ENCODE assay signal across 33 cellular contexts in the genomic region with DNA sequence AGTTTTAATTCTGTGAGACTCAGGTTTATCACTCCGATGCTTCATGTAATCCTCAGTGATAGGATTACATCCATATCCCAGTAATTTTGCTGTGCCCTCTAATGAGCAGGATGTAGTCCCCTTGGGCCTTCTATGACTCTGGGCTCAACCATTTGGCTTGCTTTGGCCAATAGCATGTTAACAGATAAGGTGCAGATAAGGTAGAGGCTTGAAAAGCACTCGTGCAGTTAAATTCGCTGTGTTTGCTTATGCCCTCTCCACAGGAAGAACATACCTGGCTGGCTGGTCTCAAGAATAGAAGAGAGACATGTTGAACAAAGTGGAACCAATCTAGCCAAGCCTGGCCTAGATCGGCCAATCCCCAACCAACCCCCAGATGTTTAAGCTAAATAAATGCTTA. TPM values are rescaled to one million over a fixed set of nuclear protein-coding genes. Genes with fewer than 3 reads are reported as not detected.
"Had no signal": no experiment of that assay in that cellular context is flagged by ENCODE, and none has a peak within 500 bp of the region (broad histone marks: within the 10 kb centered on the region; RNA-seq: fewer than 3 reads in every experiment).

No MANE protein-coding gene starts in this region.

- H3K4me1 ChIP-seq: Peyer's patch, SJSA1 had no signal

- DNase-seq: activated CD4-positive, alpha-beta T cell treated with anti-CD3 and anti-CD28 coated beads for 1 hour; activated CD4-positive, alpha-beta T cell treated with anti-CD3 and anti-CD28 coated beads, Interleukin-2, amount 10 ng/mL, durations not matched to agents 24 days and 14 days; activated CD4-positive, alpha-beta T cell treated with anti-CD3 and anti-CD28 coated beads, Interleukin-2, amount 50 U/mL, for 48 hours; activated CD8-positive, alpha-beta memory T cell treated with anti-CD3 and anti-CD28 coated beads, Interleukin-2, amount 50 U/mL, for 4 hours; activated naive CD4-positive, alpha-beta T cell treated with Interleukin-2 at 50 U/mL for 16 hours; activated naive CD8-positive, alpha-beta T cell treated with anti-CD3 and anti-CD28 coated beads, Interleukin-2, amount 50 U/mL, for 24 hours; activated T-cell treated with anti-CD3 and anti-CD28 coated beads, Interleukin-2, amount 50 U/mL, for 1 hour; amniotic stem cell; body of pancreas; central memory CD4-positive, alpha-beta T cell; Karpas-422; MM.1S; NCI-H1105 treated with DMSO at 0.1 percent for 48 hours; NCI-H1436 treated with DMSO at 0.1 percent for 48 hours; NCI-H187; NCI-H2081; NCI-H446; NCI-H526; NCI-H774; NK-92 treated with Interleukin-12 subunit alpha and Interleukin-12 subunit beta, amount 100 ng/mL, for 24 hours; Peyer's patch; Right ventricle myocardium superior; SW 1271; T-helper 9 cell had no signal

- H3K27ac ChIP-seq: ascending aorta, body of pancreas, Peyer's patch, RWPE1, SJSA1 had no signal

- ATAC-seq: activated naive CD4-positive, alpha-beta T cell treated with anti-CD3 and anti-CD28 coated beads, Interleukin-2, amount 50 U/mL, for 72 hours; activated naive CD8-positive, alpha-beta T cell treated with anti-CD3 and anti-CD28 coated beads, Interleukin-2, amount 50 U/mL, for 24 hours; body of pancreas; K562; SK-N-SH treated with all-trans-retinoic acid at 6 μM for 48 hours; WTC11 had no signal

- H3K4me3 Mint-ChIP-seq: activated CD4-positive, alpha-beta T cell treated with anti-CD3 and anti-CD28 coated beads, Interleukin-2, amount 10 ng/mL, durations not matched to agents 24 days and 14 days; activated naive CD8-positive, alpha-beta T cell treated with anti-CD3 and anti-CD28 coated beads, Interleukin-2, amount 50 U/mL, for 24 hours; WTC11 had no signal

- H3K36me3 Mint-ChIP-seq: activated naive CD4-positive, alpha-beta T cell treated with anti-CD3 and anti-CD28 coated beads, Interleukin-2, amount 50 U/mL, for 72 hours; WTC11 had no signal

- H3K9me3 Mint-ChIP-seq: activated CD4-positive, alpha-beta T cell treated with anti-CD3 and anti-CD28 coated beads, Interleukin-2, amount 10 ng/mL, durations not matched to agents 24 days and 14 days; activated naive CD4-positive, alpha-beta T cell treated with anti-CD3 and anti-CD28 coated beads, Interleukin-2, amount 50 U/mL, for 72 hours; activated naive CD8-positive, alpha-beta T cell treated with anti-CD3 and anti-CD28 coated beads, Interleukin-2, amount 50 U/mL, for 24 hours; WTC11 had no signal

- H3K36me3 ChIP-seq: ascending aorta, Peyer's patch, SJSA1 had no signal

- H3K4me3 ChIP-seq: ascending aorta, body of pancreas, K562, Peyer's patch, SJSA1 had no signal

- H3K9me3 ChIP-seq: ascending aorta, body of pancreas, Peyer's patch, SJSA1 had no signal

- H3K27ac Mint-ChIP-seq: activated CD4-positive, alpha-beta T cell treated with anti-CD3 and anti-CD28 coated beads, Interleukin-2, amount 10 ng/mL, durations not matched to agents 24 days and 14 days; activated naive CD8-positive, alpha-beta T cell treated with anti-CD3 and anti-CD28 coated beads, Interleukin-2, amount 50 U/mL, for 24 hours; WTC11 had no signal

- H3K27me3 Mint-ChIP-seq: activated naive CD8-positive, alpha-beta T cell treated with anti-CD3 and anti-CD28 coated beads, Interleukin-2, amount 50 U/mL, for 24 hours had no signal

- H3K27me3 ChIP-seq: ascending aorta, body of pancreas, Peyer's patch, SJSA1 had no signal

RNA-seq across cellular contexts. Expression of a gene that starts 50.4 kb away (rescaled TPM):
- total RNA-seq: activated CD4-positive, alpha-beta T cell treated with anti-CD3 and anti-CD28 coated beads, Interleukin-2, amount 10 ng/mL, durations not matched to agents 24 days and 14 days; activated naive CD4-positive, alpha-beta T cell treated with anti-CD3 and anti-CD28 coated beads, Interleukin-2, amount 50 U/mL, for 72 hours; ascending aorta; bronchial epithelial cell; K562; SJSA1; T-helper 1 cell treated with Interleukin-12 subunit alpha and Interleukin-12 subunit beta and Interleukin-4 antibody, amounts not matched to agents 30 ng/mL and 1 ng/mL, for 36 hours had no signal

RNA-seq across cellular contexts. Expression of a gene that starts 56.3 kb away (rescaled TPM):
- total RNA-seq: SJSA1 had no signal
